11 cellular contexts compared by ENCODE assay signal in genomic region chr19:3362217-3362907, GRCh38. TPM values are rescaled to one million over a fixed set of nuclear protein-coding genes. Genes with fewer than 3 reads are reported as not detected.
DNase-seq lines count a peak whose midpoint lies in the region; ATAC-seq and TF ChIP-seq lines count a peak whose summit lies in the region.
"Had no signal": no experiment of that assay in that cellular context is flagged by ENCODE, and none has a peak within 500 bp of the region (broad histone marks: within the 10 kb centered on the region; RNA-seq: fewer than 3 reads in every experiment).

No MANE protein-coding gene starts in this region.

- H3K9ac ChIP-seq in skeletal muscle satellite cell (ENCODE audit: low read depth, low read length), result no peak overlapping the region

- CTCF ChIA-PET in CD8-positive, alpha-beta memory T cell (lab: Charles Lee), result interaction anchor here (0.5 to 0.9 kb wide), 2 partner anchors 67 to 1459 kb away, joined by 3 to 4 read pairs; no protein-coding TSS in a partner anchor

- H3K27ac ChIP-seq in CD8-positive, alpha-beta memory T cell (ENCODE audit: low read depth, low read length), result no peak overlapping the region
- peak overlapping the region; percentile 92 to 97 for H3K27ac ChIP-seq in right atrium auricular region

- peaks cover 0 to 8% (median 0%) of the 10 kb centered on the region in 3 donors for H3K36me3 Mint-ChIP-seq in CD8-positive, alpha-beta memory T cell
- H3K36me3 Mint-ChIP-seq in T-helper 17 cell (ENCODE audit: low read depth), result peaks cover 2% of the 10 kb centered on the region

- POLR2A ChIA-PET in CD8-positive, alpha-beta memory T cell (lab: Charles Lee), result interaction anchor here (0.8 kb wide), 1 partner anchor 327 kb away, joined by 3 read pairs; no protein-coding TSS in a partner anchor

- H3K4me3 ChIP-seq in CD8-positive, alpha-beta memory T cell (ENCODE audit: low read length), result no peak overlapping the region
- H3K4me3 ChIP-seq in right atrium auricular region (no peak overlapping the region), skeletal muscle satellite cell (ENCODE audit: low read length) (no peak overlapping the region)

- peaks cover 2 to 4% of the 10 kb centered on the region in 2 donors for H3K27me3 Mint-ChIP-seq in CD8-positive, alpha-beta memory T cell
- no peaks in the 10 kb centered on the region for H3K27me3 Mint-ChIP-seq in T-helper 17 cell

- H3K4me1 Mint-ChIP-seq in CD8-positive, alpha-beta memory T cell, result peaks cover 31 to 55% (median 33%) of the 10 kb centered on the region in 3 donors
- peaks cover 44% of the 10 kb centered on the region for H3K4me1 Mint-ChIP-seq in T-helper 17 cell

- H3K4me2 ChIP-seq in skeletal muscle satellite cell (ENCODE audit: low read length), result peak overlapping the region; percentile 50

- no peaks in the 10 kb centered on the region for H3K9me3 ChIP-seq in CD8-positive, alpha-beta memory T cell (ENCODE audit: low read length)
- H3K9me3 ChIP-seq in T-helper 17 cell (ENCODE audit: control insufficient read depth, low read length, poor library complexity, severe bottlenecking), result no peaks in the 10 kb centered on the region
- no peaks in the 10 kb centered on the region for H3K9me3 ChIP-seq in right atrium auricular region
- H3K9me3 ChIP-seq in skeletal muscle satellite cell (replicated peaks; ENCODE audit: low read length), result no peaks in the 10 kb centered on the region

- TF ChIP-seq CTCF in right atrium auricular region (IDR thresholded peaks at IDR 0.05), result no peak

- no peaks in the 10 kb centered on the region for H3K9me3 Mint-ChIP-seq in CD8-positive, alpha-beta memory T cell

- H3K4me1 ChIP-seq in CD8-positive, alpha-beta memory T cell (ENCODE audit: insufficient read depth, low read length), result peaks cover 31% of the 10 kb centered on the region
- H3K4me1 ChIP-seq in right atrium auricular region, result peaks cover 0 to 57% of the 10 kb centered on the region in 2 donors
- peaks cover 29% of the 10 kb centered on the region for H3K4me1 ChIP-seq in skeletal muscle satellite cell (ENCODE audit: control insufficient read depth, insufficient read depth, low read length)

- H3K36me3 ChIP-seq in CD8-positive, alpha-beta memory T cell (ENCODE audit: insufficient read depth, low read length), result no peaks in the 10 kb centered on the region
- H3K36me3 ChIP-seq in right atrium auricular region, result no peaks in the 10 kb centered on the region
- H3K36me3 ChIP-seq in skeletal muscle satellite cell (ENCODE audit: insufficient read depth, low read length), result no peaks in the 10 kb centered on the region

- peak overlapping the region; percentile 63 to 92 (median 84) for H3K4me3 Mint-ChIP-seq in CD8-positive, alpha-beta memory T cell
- peak overlapping the region; percentile 85 for H3K4me3 Mint-ChIP-seq in T-helper 17 cell

- H3K27me3 ChIP-seq in CD8-positive, alpha-beta memory T cell (ENCODE audit: insufficient read depth, low read length, poor library complexity, severe bottlenecking), result no peaks in the 10 kb centered on the region
- H3K27me3 ChIP-seq in right atrium auricular region (no peaks in the 10 kb centered on the region), skeletal muscle satellite cell (ENCODE audit: control insufficient read depth, insufficient read depth, low read length) (no peaks in the 10 kb centered on the region)

- DNase-seq in CD8-positive, alpha-beta memory T cell, result no peak
- DNase-seq in T-helper 17 cell (no peak), right atrium auricular region (ENCODE audit: low spot score) (no peak), RPMI8226 (no peak), NCI-H2029 (lab: John Stamatoyannopoulos, UW) (no peak), HPDE6-E6E7 (ENCODE audit: extremely low spot score) (no peak)
- DNase-seq: activated CD8-positive, alpha-beta memory T cell treated with anti-CD3 and anti-CD28 coated beads, Interleukin-2, amount 50 U/mL, for 4 hours; DMS53; NCI-H446 treated with DMSO at 0.1 percent for 48 hours had no signal

- peak overlapping the region in 7 of 8 donors; percentile 28 to 86 (median 61) for H3K27ac Mint-ChIP-seq in CD8-positive, alpha-beta memory T cell
- peak overlapping the region; percentile 82 for H3K27ac Mint-ChIP-seq in T-helper 17 cell

- ATAC-seq in T-helper 17 cell (no peak), HG02798 (IDR thresholded peaks at IDR 0.05; ENCODE audit: poor library complexity, unreplicated experiment) (no peak)

RNA-seq across cellular contexts. Expression of gene NFIC, which starts 4.0 kb away (rescaled TPM):
- total RNA-seq in CD8-positive, alpha-beta memory T cell, result 10 to 100 TPM; 16.1 to 19.4 TPM
- 17.8 TPM for polyA plus RNA-seq in CD8-positive, alpha-beta memory T cell
- 10 to 100 TPM; 29.0 to 29.3 TPM for total RNA-seq in T-helper 17 cell
- 100 to 1,000 TPM; 111 to 196 TPM for total RNA-seq in right atrium auricular region
- total RNA-seq in skeletal muscle satellite cell (2012; rRNA removed), result 72.1 and 73.3 TPM in 2 replicates
